In genomic region chr12:2378835-2379330, GRCh38 we compare ENCODE assay signal across 16 cellular contexts.
DNase-seq lines count a peak whose midpoint lies in the region; ATAC-seq and TF ChIP-seq lines count a peak whose summit lies in the region.
"Had no signal": no experiment of that assay in that cellular context is flagged by ENCODE, and none has a peak within 500 bp of the region (broad histone marks: within the 10 kb centered on the region; RNA-seq: fewer than 3 reads in every experiment).

No MANE protein-coding gene starts in this region.

- no peak overlapping the region for H3K18ac ChIP-seq in H9 (ENCODE audit: insufficient read length, low read depth, low read length)

- WGBS in H9 (ENCODE audit: extremely low coverage, insufficient read length, low lambda C conversion rate) = no CpG with 5 or more reads among the region's 7 CpGs

- H2BK15ac ChIP-seq in H9 (ENCODE audit: low read depth, low read length) = no peak overlapping the region

- no peaks in the 10 kb centered on the region for H4K20me1 ChIP-seq in H9 (ENCODE audit: control insufficient read depth, insufficient read depth, insufficient read length)

- CTCF ChIA-PET in A673 (lab: Charles Lee) = no interaction called here

- no peak overlapping the region for H4K5ac ChIP-seq in H9 (ENCODE audit: insufficient read length, low read depth, low read length)

- no peak overlapping the region; a peak in 1 of 7 replicates for H3K27ac Mint-ChIP-seq in H9
- H3K27ac Mint-ChIP-seq: progenitor cell of endocrine pancreas had no signal

- H3K4me2 ChIP-seq in H9 (ENCODE audit: insufficient read depth, insufficient read length, low read length) = no peak overlapping the region

- no peak overlapping the region for H2BK5ac ChIP-seq in H9 (ENCODE audit: insufficient read length, low read length)

- H3K4me1 ChIP-seq in A673 (ENCODE audit: insufficient read depth, low read length, poor library complexity, severe bottlenecking) (peaks cover 17% of the 10 kb centered on the region), H9 (ENCODE audit: insufficient read depth, low read length) (peaks cover 2% of the 10 kb centered on the region; the same call in 1 of the 2 replicates)
- H3K4me1 ChIP-seq: HAP-1 had no signal

- no peak overlapping the region for H2AFZ ChIP-seq in H9 (ENCODE audit: low read length)

- H3K79me1 ChIP-seq in H9 (ENCODE audit: insufficient read depth, low read depth, low read length, poor library complexity, severe bottlenecking) = no peaks in the 10 kb centered on the region

- no peaks in the 10 kb centered on the region for H3K36me3 ChIP-seq in A673 (ENCODE audit: insufficient read depth, low read length, poor library complexity, severe bottlenecking)
- H3K36me3 ChIP-seq: HAP-1, Peyer's patch had no signal

- no peaks in the 10 kb centered on the region for H3K23me2 ChIP-seq in H9 (ENCODE audit: insufficient read length, low read depth, low read length, poor library complexity, severe bottlenecking)

- ATAC-seq in GM18498 (IDR thresholded peaks at IDR 0.05; ENCODE audit: unreplicated experiment) (peak; percentile 46), HG02852 (IDR thresholded peaks at IDR 0.05; ENCODE audit: unreplicated experiment) (peak; percentile 51), HG03521 (IDR thresholded peaks at IDR 0.05; ENCODE audit: unreplicated experiment) (no peak)

- H3K36me3 Mint-ChIP-seq in H9 (ENCODE audit: insufficient read depth in 1 of 3, low read depth in 3 of 3) = no peaks in the 10 kb centered on the region

- H3K27ac ChIP-seq in A673 (ENCODE audit: low read depth, low read length, poor library complexity, severe bottlenecking) = no peak overlapping the region
- H3K27ac ChIP-seq in coronary artery = peak overlapping the region; percentile 26 to 58
- no peak overlapping the region for H3K27ac ChIP-seq in H9 (ENCODE audit: insufficient read length, low read depth, low read length)
- H3K27ac ChIP-seq: epithelial cell of prostate had no signal

- H3K9me3 ChIP-seq in A673 (ENCODE audit: low read depth, low read length, poor library complexity, severe bottlenecking) = no peaks in the 10 kb centered on the region
- no peaks in the 10 kb centered on the region for H3K9me3 ChIP-seq in H9 (ENCODE audit: control insufficient read depth, low read depth, low read length)
- H3K9me3 ChIP-seq: HAP-1, Peyer's patch had no signal

- peaks cover 12 to 13% of the 10 kb centered on the region in 2 experiments for H3K4me1 Mint-ChIP-seq in H9

- no peak overlapping the region for H4K8ac ChIP-seq in H9 (replicated peaks; ENCODE audit: insufficient read length, low read depth, low read length)

- H3K4me3 ChIP-seq in A673 (ENCODE audit: low read depth, low read length, poor library complexity, severe bottlenecking) = no peak overlapping the region
- H3K4me3 ChIP-seq in coronary artery = no peak overlapping the region
- H3K4me3 ChIP-seq: HAP-1, Peyer's patch had no signal

- H3K23ac ChIP-seq in H9 (ENCODE audit: insufficient read length, low read depth, low read length) = no peak overlapping the region

- intact Hi-C loops in A673 (cut with micrococcal nuclease; ENCODE audit: unreplicated experiment) = no loop called here

- H3K4me3 Mint-ChIP-seq in H9 = no peak overlapping the region

- H2BK12ac ChIP-seq in H9 (ENCODE audit: insufficient read length, low read depth, low read length) = no peak overlapping the region

- POLR2A ChIA-PET in A673 (lab: Charles Lee; ENCODE audit: low non-redundant PET) = no interaction called here

- H3K27me3 ChIP-seq in A673 (replicated peaks; ENCODE audit: insufficient read depth, low read depth, low read length, poor library complexity) (no peaks in the 10 kb centered on the region), H9 (ENCODE audit: insufficient read depth, low read length) (no peaks in the 10 kb centered on the region)
- H3K27me3 ChIP-seq: Peyer's patch had no signal

- no TSS peak for BruUV-seq in A673 (replicated peaks; lab: Mats Ljungman, UMichigan)

- H3K9me3 Mint-ChIP-seq in H9 = no peaks in the 10 kb centered on the region; a peak in 1 of 5 replicates

- H3K56ac ChIP-seq in H9 (ENCODE audit: insufficient read length, low read depth, low read length) = no peak overlapping the region

- DNase-seq in A673 (ENCODE audit: low spot score) = peak; percentile 22
- no peak for DNase-seq in coronary artery (ENCODE audit: low spot score)
- DNase-seq in SW480 (ENCODE audit: low spot score) = no peak
- no peak for DNase-seq in H9
- no peak for DNase-seq in AG20443 (ENCODE audit: low spot score)
- DNase-seq: activated CD4-positive, alpha-beta T cell treated with anti-CD3 and anti-CD28 coated beads for 1 hour; activated T-cell treated with anti-CD3 and anti-CD28 coated beads, Interleukin-2, amount 50 U/mL, for 48 hours; NCI-H1048; NCI-H446 treated with DMSO at 0.1 percent for 48 hours; Peyer's patch had no signal

- no peak overlapping the region for H2AK5ac ChIP-seq in H9 (ENCODE audit: insufficient read length, low read length)

- H3K27me3 Mint-ChIP-seq in H9 (ENCODE audit: low read depth) = no peaks in the 10 kb centered on the region; the same call in none of the 2 replicates

- no peak overlapping the region for H3K14ac ChIP-seq in H9 (ENCODE audit: insufficient read depth, low read length)

- no peak overlapping the region for H4K91ac ChIP-seq in H9 (ENCODE audit: insufficient read length, low read depth, low read length)

- TF ChIP-seq CTCF in A673 (conservative IDR thresholded peaks at IDR 0.05; ENCODE audit: low read depth, low read length) = no peak
- no peak for TF ChIP-seq CTCF in coronary artery (IDR thresholded peaks at IDR 0.05)
- no peak for TF ChIP-seq CTCF in H9 (conservative IDR thresholded peaks at IDR 0.05)

- no peak overlapping the region for H3T11ph ChIP-seq in H9 (ENCODE audit: low read length)

- H2BK120ac ChIP-seq in H9 (ENCODE audit: low read depth, low read length, poor library complexity, severe bottlenecking) = no peak overlapping the region

- H2BK20ac ChIP-seq in H9 (ENCODE audit: low read depth, low read length, poor library complexity, severe bottlenecking) = no peak overlapping the region

- H3K4ac ChIP-seq in H9 (ENCODE audit: low read depth, low read length) = no peak overlapping the region

- no peaks in the 10 kb centered on the region for H3K79me2 ChIP-seq in H9 (ENCODE audit: insufficient read depth, low read length)

- H3K9ac ChIP-seq in H9 (ENCODE audit: extremely low read depth, insufficient read length, low read length) = no peak overlapping the region

Comparison
In these comparisons a context has a peak if more than half of its experiments do, and no peak if none do; other contexts are left out.
1. H3K27ac ChIP-seq: peak in coronary artery (2 of 2); none in A673 (single experiment) and H9 (single experiment).